8 cellular contexts compared by ENCODE assay signal in the genomic region with DNA sequence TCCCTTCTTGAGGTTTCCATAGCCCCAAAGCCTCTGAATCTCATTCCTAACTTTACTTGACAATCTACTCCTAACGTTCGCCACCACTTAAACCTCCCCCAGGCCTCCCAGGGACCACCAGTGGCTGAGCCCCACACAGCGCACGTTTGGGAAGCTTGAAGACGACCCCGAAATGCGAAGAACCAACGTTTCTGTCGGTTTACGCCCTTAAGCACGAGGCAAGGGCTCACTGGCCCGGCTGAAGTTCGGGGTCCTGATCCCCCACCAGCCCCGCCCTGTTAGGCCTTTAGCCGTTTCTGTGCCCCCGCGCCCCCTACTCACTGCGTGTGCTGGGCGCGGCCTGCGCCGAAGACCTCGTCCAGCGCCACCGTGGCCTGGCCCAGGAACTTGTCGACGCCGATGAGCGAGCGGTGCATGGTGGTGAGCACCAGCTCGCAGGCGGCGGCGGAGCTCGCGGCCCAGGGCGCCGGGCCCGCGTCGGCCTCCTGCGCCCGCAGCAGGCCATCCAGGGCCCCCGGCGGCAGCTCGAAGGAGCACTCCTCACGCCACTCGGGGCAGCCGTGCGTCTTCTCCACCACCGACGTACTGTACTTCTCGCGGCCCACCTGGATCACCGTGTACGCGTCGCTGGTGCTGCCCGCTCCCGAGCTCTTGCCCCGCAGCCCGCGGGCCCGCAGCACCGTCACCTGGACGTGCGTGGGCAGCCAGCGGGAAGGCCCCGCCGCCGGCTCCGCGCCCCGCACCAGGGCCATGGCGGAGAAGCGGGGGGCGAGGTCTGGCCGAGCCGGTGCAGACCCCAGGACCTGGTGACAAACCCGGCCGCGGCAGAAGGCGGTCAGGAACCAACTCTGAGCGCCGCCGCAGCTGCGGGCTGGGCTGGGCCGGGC. TPM values are rescaled to one million over a fixed set of nuclear protein-coding genes. Genes with fewer than 3 reads are reported as not detected.
DNase-seq lines count a peak whose midpoint lies in the region; ATAC-seq and TF ChIP-seq lines count a peak whose summit lies in the region.

No MANE protein-coding gene starts in this region.

- peaks cover 15% of the 10 kb centered on the region for H3K4me1 ChIP-seq in CD8-positive, alpha-beta T cell (ENCODE audit: insufficient read depth, low read length)

- H3K27me3 ChIP-seq in CD8-positive, alpha-beta T cell (ENCODE audit: insufficient read depth, low read length): no peaks in the 10 kb centered on the region
- peaks cover 14% of the 10 kb centered on the region for H3K27me3 ChIP-seq in neural cell (ENCODE audit: insufficient read depth, low read depth, low read length)

- no peaks in the 10 kb centered on the region for H3K36me3 ChIP-seq in CD8-positive, alpha-beta T cell (ENCODE audit: insufficient read depth, low read length)
- H3K36me3 ChIP-seq in neural cell (ENCODE audit: insufficient read depth, low read length): no peaks in the 10 kb centered on the region

- no peaks in the 10 kb centered on the region for H3K36me3 Mint-ChIP-seq in CD8-positive, alpha-beta T cell
- no peaks in the 10 kb centered on the region for H3K36me3 Mint-ChIP-seq in activated CD8-positive, alpha-beta T cell treated with anti-CD3 and anti-CD28 coated beads, Interleukin-2, amount 10 ng/mL, durations not matched to agents 7 days and 5 days (ENCODE audit: low read depth)

- peak overlapping the region; percentile 21 for H2AFZ ChIP-seq in neural cell (ENCODE audit: low read depth, low read length)

- CTCF ChIA-PET in CD8-positive, alpha-beta T cell (lab: Charles Lee): interaction anchor here (0.8 to 2.4 kb wide), 4 partner anchors 26 to 100 kb away, joined by 3 to 13 read pairs (median 4); no protein-coding TSS in a partner anchor
- CTCF ChIA-PET in activated CD8-positive, alpha-beta T cell treated with anti-CD3 and anti-CD28 coated beads, Interleukin-2, amount 10 ng/mL, durations not matched to agents 7 days and 5 days (lab: Charles Lee): interaction anchor here (0.7 to 2.5 kb wide), 2 partner anchors 9 to 65 kb away, joined by 3 to 12 read pairs; no protein-coding TSS in a partner anchor

- peak overlapping the region; percentile 62 for H3K4me3 ChIP-seq in CD8-positive, alpha-beta T cell (ENCODE audit: low read depth, low read length)
- H3K4me3 ChIP-seq in neural cell (ENCODE audit: low read length): peak overlapping the region; percentile 83

- peak in 3 of 7 experiments; percentile 17 to 53 (median 21) for DNase-seq in CD8-positive, alpha-beta T cell
- DNase-seq in HuH-7 (ENCODE audit: low spot score) (peak; percentile 45), fibroblast of peridontal ligament (ENCODE audit: extremely low read depth) (peak; percentile 32), NCI-H446 treated with DMSO at 0.1 percent for 48 hours (lab: John Stamatoyannopoulos, UW) (no peak)
- no peak for DNase-seq in activated CD8-positive, alpha-beta T cell treated with anti-CD3 and anti-CD28 coated beads, Interleukin-2, amount 10 ng/mL, durations not matched to agents 7 days and 5 days
- no peak for DNase-seq in NK-92 treated with Interleukin-12 subunit alpha and Interleukin-12 subunit beta, amount 100 ng/mL, for 24 hours (lab: John Stamatoyannopoulos, UW)

- peaks cover 8% of the 10 kb centered on the region for H3K79me2 ChIP-seq in neural cell (replicated peaks; ENCODE audit: insufficient read depth, low read length)

- no peak for TF ChIP-seq RAD21 in neural cell (conservative IDR thresholded peaks at IDR 0.05)

- peaks cover 20% of the 10 kb centered on the region for H3K4me1 Mint-ChIP-seq in CD8-positive, alpha-beta T cell (ENCODE audit: low read depth)
- H3K4me1 Mint-ChIP-seq in activated CD8-positive, alpha-beta T cell treated with anti-CD3 and anti-CD28 coated beads, Interleukin-2, amount 10 ng/mL, durations not matched to agents 7 days and 5 days (ENCODE audit: low read depth): peaks cover 16% of the 10 kb centered on the region

- TF ChIP-seq EP300 in neural cell (conservative IDR thresholded peaks at IDR 0.05; ENCODE audit: poor library complexity, severe bottlenecking): no peak

- H3K27ac Mint-ChIP-seq in CD8-positive, alpha-beta T cell: no peak overlapping the region
- no peak overlapping the region for H3K27ac Mint-ChIP-seq in activated CD8-positive, alpha-beta T cell treated with anti-CD3 and anti-CD28 coated beads, Interleukin-2, amount 10 ng/mL, durations not matched to agents 7 days and 5 days

- H3K9me3 Mint-ChIP-seq in CD8-positive, alpha-beta T cell: no peaks in the 10 kb centered on the region
- H3K9me3 Mint-ChIP-seq in activated CD8-positive, alpha-beta T cell treated with anti-CD3 and anti-CD28 coated beads, Interleukin-2, amount 10 ng/mL, durations not matched to agents 7 days and 5 days (ENCODE audit: insufficient read depth): no peaks in the 10 kb centered on the region

- H3K9me2 ChIP-seq in neural cell (ENCODE audit: insufficient read depth, low read length): no peaks in the 10 kb centered on the region

- ATAC-seq in CD8-positive, alpha-beta T cell: peak; percentile 24
- ATAC-seq in GM19467 (IDR thresholded peaks at IDR 0.05; ENCODE audit: unreplicated experiment): peak; percentile 16
- peak; percentile 49 for ATAC-seq in activated CD8-positive, alpha-beta T cell treated with anti-CD3 and anti-CD28 coated beads, Interleukin-2, amount 10 ng/mL, durations not matched to agents 7 days and 5 days

- no peaks in the 10 kb centered on the region for H3K9me3 ChIP-seq in CD8-positive, alpha-beta T cell (ENCODE audit: low read length)
- no peaks in the 10 kb centered on the region for H3K9me3 ChIP-seq in neural cell (ENCODE audit: low read length)

- peak overlapping the region; percentile 82 for H3K4me3 Mint-ChIP-seq in CD8-positive, alpha-beta T cell
- peak overlapping the region; percentile 62 for H3K4me3 Mint-ChIP-seq in activated CD8-positive, alpha-beta T cell treated with anti-CD3 and anti-CD28 coated beads, Interleukin-2, amount 10 ng/mL, durations not matched to agents 7 days and 5 days

- H4K20me1 ChIP-seq in neural cell (ENCODE audit: insufficient read depth): no peaks in the 10 kb centered on the region

- TF ChIP-seq CTCF in CD8-positive, alpha-beta T cell (IDR thresholded peaks at IDR 0.05): no peak
- no peak for TF ChIP-seq CTCF in neural cell (IDR thresholded peaks at IDR 0.05; ENCODE audit: poor library complexity, severe bottlenecking)

- H3K9ac ChIP-seq in neural cell (ENCODE audit: low read length): peak overlapping the region; percentile 67

- no peaks in the 10 kb centered on the region for H3K27me3 Mint-ChIP-seq in CD8-positive, alpha-beta T cell (ENCODE audit: low read depth)
- H3K27me3 Mint-ChIP-seq in activated CD8-positive, alpha-beta T cell treated with anti-CD3 and anti-CD28 coated beads, Interleukin-2, amount 10 ng/mL, durations not matched to agents 7 days and 5 days (ENCODE audit: low read depth): peaks cover 33% of the 10 kb centered on the region

- no peaks in the 10 kb centered on the region for H3F3A ChIP-seq in neural cell (ENCODE audit: insufficient read depth, low read length, poor library complexity, severe bottlenecking)

- intact Hi-C loops in CD8-positive, alpha-beta T cell (cut with DNase I, micrococcal nuclease): loop anchor here (1.0 to 2.0 kb wide), 4 partner anchors 65 to 285 kb away; a partner anchor contains a TSS

- peak overlapping the region; percentile 62 for H3K4me2 ChIP-seq in neural cell (ENCODE audit: low read length)

- no peak overlapping the region for H3K27ac ChIP-seq in CD8-positive, alpha-beta T cell (ENCODE audit: low read depth, low read length)
- no peak overlapping the region for H3K27ac ChIP-seq in neural cell (ENCODE audit: low read length)

- POLR2A ChIA-PET in CD8-positive, alpha-beta T cell (lab: Charles Lee): interaction anchor here (0.6 to 0.7 kb wide), 2 partner anchors 14 to 122 kb away, joined by 3 to 4 read pairs; a partner anchor contains a TSS
- POLR2A ChIA-PET in activated CD8-positive, alpha-beta T cell treated with anti-CD3 and anti-CD28 coated beads, Interleukin-2, amount 10 ng/mL, durations not matched to agents 7 days and 5 days (lab: Charles Lee): interaction anchor here (1.5 kb wide), 1 partner anchor 27 kb away, joined by 4 read pairs; no protein-coding TSS in a partner anchor

TF ChIP-seq in neural cell, 6 proteins besides CTCF, POLR2A, EP300 and RAD21 (continues in another document):
- TF ChIP-seq EZH2 (IDR thresholded peaks at IDR 0.05; ENCODE audit: borderline replicate concordance, insufficient read depth, low read length, poor library complexity, severe bottlenecking): no peak
- TF ChIP-seq TAF1 (IDR thresholded peaks at IDR 0.05; ENCODE audit: low read depth): peak; percentile 7
- TF ChIP-seq, protein P1, sequence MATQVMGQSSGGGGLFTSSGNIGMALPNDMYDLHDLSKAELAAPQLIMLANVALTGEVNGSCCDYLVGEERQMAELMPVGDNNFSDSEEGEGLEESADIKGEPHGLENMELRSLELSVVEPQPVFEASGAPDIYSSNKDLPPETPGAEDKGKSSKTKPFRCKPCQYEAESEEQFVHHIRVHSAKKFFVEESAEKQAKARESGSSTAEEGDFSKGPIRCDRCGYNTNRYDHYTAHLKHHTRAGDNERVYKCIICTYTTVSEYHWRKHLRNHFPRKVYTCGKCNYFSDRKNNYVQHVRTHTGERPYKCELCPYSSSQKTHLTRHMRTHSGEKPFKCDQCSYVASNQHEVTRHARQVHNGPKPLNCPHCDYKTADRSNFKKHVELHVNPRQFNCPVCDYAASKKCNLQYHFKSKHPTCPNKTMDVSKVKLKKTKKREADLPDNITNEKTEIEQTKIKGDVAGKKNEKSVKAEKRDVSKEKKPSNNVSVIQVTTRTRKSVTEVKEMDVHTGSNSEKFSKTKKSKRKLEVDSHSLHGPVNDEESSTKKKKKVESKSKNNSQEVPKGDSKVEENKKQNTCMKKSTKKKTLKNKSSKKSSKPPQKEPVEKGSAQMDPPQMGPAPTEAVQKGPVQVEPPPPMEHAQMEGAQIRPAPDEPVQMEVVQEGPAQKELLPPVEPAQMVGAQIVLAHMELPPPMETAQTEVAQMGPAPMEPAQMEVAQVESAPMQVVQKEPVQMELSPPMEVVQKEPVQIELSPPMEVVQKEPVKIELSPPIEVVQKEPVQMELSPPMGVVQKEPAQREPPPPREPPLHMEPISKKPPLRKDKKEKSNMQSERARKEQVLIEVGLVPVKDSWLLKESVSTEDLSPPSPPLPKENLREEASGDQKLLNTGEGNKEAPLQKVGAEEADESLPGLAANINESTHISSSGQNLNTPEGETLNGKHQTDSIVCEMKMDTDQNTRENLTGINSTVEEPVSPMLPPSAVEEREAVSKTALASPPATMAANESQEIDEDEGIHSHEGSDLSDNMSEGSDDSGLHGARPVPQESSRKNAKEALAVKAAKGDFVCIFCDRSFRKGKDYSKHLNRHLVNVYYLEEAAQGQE (IDR thresholded peaks at IDR 0.05; ENCODE audit: borderline replicate concordance): no peak

RNA-seq across cellular contexts. Expression of a gene that starts 0.5 kb away (rescaled TPM):
- total RNA-seq in CD8-positive, alpha-beta T cell: 10 to 100 TPM in 1 of 2 experiments, 1 to 10 TPM in 1; 4.7 to 10.7 TPM
- total RNA-seq in activated CD8-positive, alpha-beta T cell treated with anti-CD3 and anti-CD28 coated beads, Interleukin-2, amount 10 ng/mL, durations not matched to agents 7 days and 5 days: 1 to 10 TPM; 1.4 to 1.7 TPM
- 2.6 and 3.3 TPM in 2 replicates for polyA plus RNA-seq in neural cell
- polyA minus RNA-seq in neural cell: 7.4 and 8.0 TPM in 2 replicates

RNA-seq across cellular contexts. Expression of a gene that starts 40.8 kb away (rescaled TPM):
- 1 to 10 TPM; 6.1 to 9.3 TPM for total RNA-seq in CD8-positive, alpha-beta T cell
- 10 to 100 TPM; 15.7 to 18.6 TPM for total RNA-seq in activated CD8-positive, alpha-beta T cell treated with anti-CD3 and anti-CD28 coated beads, Interleukin-2, amount 10 ng/mL, durations not matched to agents 7 days and 5 days
- polyA plus RNA-seq in neural cell: 5.8 and 6.7 TPM in 2 replicates
- polyA minus RNA-seq in neural cell: 6.8 and 10.7 TPM in 2 replicates

Comparison
In these comparisons a context has a peak if more than half of its experiments do, and no peak if none do; other contexts are left out.
1. DNase-seq: peak in HuH-7 (single experiment) and fibroblast of peridontal ligament (single experiment); none in activated CD8-positive, alpha-beta T cell treated with anti-CD3 and anti-CD28 coated beads, Interleukin-2, amount 10 ng/mL, durations not matched to agents 7 days and 5 days (single experiment), NCI-H446 treated with DMSO at 0.1 percent for 48 hours (single experiment) and NK-92 treated with Interleukin-12 subunit alpha and Interleukin-12 subunit beta, amount 100 ng/mL, for 24 hours (single experiment).
2. Peak in every context shown above with its lines, with median percentiles within 50 percentile points of each other: ATAC-seq.